ENCODE assay signal across 12 cellular contexts in genomic region chr10:126059101-126059826, GRCh38.
DNase-seq lines count a peak whose midpoint lies in the region; TF ChIP-seq lines count a peak whose summit lies in the region.
"Had no signal": no experiment of that assay in that cellular context is flagged by ENCODE, and none has a peak within 500 bp of the region (broad histone marks: within the 10 kb centered on the region; RNA-seq: fewer than 3 reads in every experiment).

No MANE protein-coding gene starts in this region.

- intact Hi-C loops in CD4-positive, alpha-beta memory T cell (cut with micrococcal nuclease) = no loop called here

- peaks cover 57% of the 10 kb centered on the region for H3K4me1 ChIP-seq in SJSA1 (replicated peaks)
- no peaks in the 10 kb centered on the region for H3K4me1 ChIP-seq in CD4-positive, alpha-beta memory T cell (ENCODE audit: insufficient read depth, low read length)
- H3K4me1 ChIP-seq in MM.1S (ENCODE audit: low read length) = no peaks in the 10 kb centered on the region

- H3K4me1 Mint-ChIP-seq in CD4-positive, alpha-beta memory T cell = no peaks in the 10 kb centered on the region
- H3K4me1 Mint-ChIP-seq: activated CD4-positive, alpha-beta T cell treated with anti-CD3 and anti-CD28 coated beads for 36 hours had no signal

- peaks cover 2 to 12% of the 10 kb centered on the region in 2 donors for H3K27me3 Mint-ChIP-seq in CD4-positive, alpha-beta memory T cell

- DNase-seq in EL (peak; percentile 62), SJSA1 (ENCODE audit: low read depth in 1 of 2, low spot score in 2 of 2) (peak; percentile 66 to 90), fibroblast of pulmonary artery (ENCODE audit: low read depth) (peak; percentile 32), pons (ENCODE audit: low spot score) (peak; percentile 25), ACHN (no peak), MM.1S (no peak), NCI-H2107 (lab: John Stamatoyannopoulos, UW) (no peak)
- DNase-seq in CD4-positive, alpha-beta memory T cell = no peak
- DNase-seq: activated CD4-positive, alpha-beta T cell treated with anti-CD3 and anti-CD28 coated beads for 36 hours; NCI-H1930 had no signal

- H3K4me3 Mint-ChIP-seq in CD4-positive, alpha-beta memory T cell = no peak overlapping the region
- H3K4me3 Mint-ChIP-seq: activated CD4-positive, alpha-beta T cell treated with anti-CD3 and anti-CD28 coated beads for 36 hours; activated T-helper 1 cell treated with anti-CD3 and anti-CD28 coated beads, Interleukin-12 subunit alpha, Interleukin-12 subunit beta, Interleukin-2, Interleukin-4 antibody, amounts not matched to agents 30 ng/mL and 10 ng/mL and 1 ng/mL, durations not matched to agents 14 hours and 24 hours and 36 hours; stimulated activated naive CD8-positive, alpha-beta T cell treated with anti-CD3 and anti-CD28 coated beads, Interleukin-15, Interleukin-2, amounts not matched to agents 100 ng/mL and 50 ng/mL, for 24 hours had no signal

- H4K20me1 ChIP-seq in MM.1S (ENCODE audit: insufficient read depth, low read length) = no peaks in the 10 kb centered on the region

- no peaks in the 10 kb centered on the region for H3K36me3 ChIP-seq in SJSA1
- no peaks in the 10 kb centered on the region for H3K36me3 ChIP-seq in CD4-positive, alpha-beta memory T cell (ENCODE audit: insufficient read depth, low read length)
- H3K36me3 ChIP-seq in MM.1S (replicated peaks; ENCODE audit: insufficient read depth, low read length) = no peaks in the 10 kb centered on the region

- H3K4me3 ChIP-seq in SJSA1 = no peak overlapping the region
- no peak overlapping the region for H3K4me3 ChIP-seq in fibroblast of pulmonary artery (replicated peaks; ENCODE audit: low read depth, low read length)
- no peak overlapping the region for H3K4me3 ChIP-seq in CD4-positive, alpha-beta memory T cell (ENCODE audit: low read length in 2 of 2)
- no peak overlapping the region for H3K4me3 ChIP-seq in MM.1S (ENCODE audit: low read length)

- POLR2A ChIA-PET in CD4-positive, alpha-beta memory T cell (lab: Charles Lee; ENCODE audit: partially characterized antibody) = no interaction called here

- peaks cover 0 to 4% (median 0%) of the 10 kb centered on the region in 8 donors for H3K9me3 Mint-ChIP-seq in CD4-positive, alpha-beta memory T cell
- H3K9me3 Mint-ChIP-seq: activated T-helper 1 cell treated with anti-CD3 and anti-CD28 coated beads, Interleukin-12 subunit alpha, Interleukin-12 subunit beta, Interleukin-2, Interleukin-4 antibody, amounts not matched to agents 30 ng/mL and 10 ng/mL and 1 ng/mL, durations not matched to agents 14 hours and 24 hours and 36 hours; stimulated activated naive CD8-positive, alpha-beta T cell treated with anti-CD3 and anti-CD28 coated beads, Interleukin-15, Interleukin-2, amounts not matched to agents 100 ng/mL and 50 ng/mL, for 24 hours had no signal

- H3K27me3 ChIP-seq in SJSA1 (replicated peaks) (no peaks in the 10 kb centered on the region; the same call in 1 of the 2 replicates), MM.1S (replicated peaks; ENCODE audit: insufficient read depth, low read length) (peaks cover 7% of the 10 kb centered on the region; the same call in 1 of the 2 replicates)
- H3K27me3 ChIP-seq in CD4-positive, alpha-beta memory T cell (ENCODE audit: insufficient read depth, low read length) = no peaks in the 10 kb centered on the region

- no peaks in the 10 kb centered on the region for H3F3A ChIP-seq in MM.1S (ENCODE audit: insufficient read depth, low read length)

- TF ChIP-seq CTCF in fibroblast of pulmonary artery (IDR thresholded peaks at IDR 0.05; ENCODE audit: low read length, missing control alignments) (no peak), MM.1S (IDR thresholded peaks at IDR 0.05; ENCODE audit: low read length) (no peak)

- H3K27ac Mint-ChIP-seq in CD4-positive, alpha-beta memory T cell = no peak overlapping the region
- H3K27ac Mint-ChIP-seq: activated CD4-positive, alpha-beta T cell treated with anti-CD3 and anti-CD28 coated beads for 36 hours; activated T-helper 1 cell treated with anti-CD3 and anti-CD28 coated beads, Interleukin-12 subunit alpha, Interleukin-12 subunit beta, Interleukin-2, Interleukin-4 antibody, amounts not matched to agents 30 ng/mL and 10 ng/mL and 1 ng/mL, durations not matched to agents 14 hours and 24 hours and 36 hours; stimulated activated naive CD8-positive, alpha-beta T cell treated with anti-CD3 and anti-CD28 coated beads, Interleukin-15, Interleukin-2, amounts not matched to agents 100 ng/mL and 50 ng/mL, for 24 hours had no signal

- H3K9me3 ChIP-seq in SJSA1 (replicated peaks) = no peaks in the 10 kb centered on the region
- no peaks in the 10 kb centered on the region for H3K9me3 ChIP-seq in CD4-positive, alpha-beta memory T cell (ENCODE audit: control insufficient read depth in 1 of 2, low read length in 2 of 2)
- no peaks in the 10 kb centered on the region for H3K9me3 ChIP-seq in MM.1S (replicated peaks; ENCODE audit: insufficient read depth, low read length)

- in situ Hi-C loops in ACHN (cut with HindIII; ENCODE audit: low pct_ligation_motif_present, low pct_unique_long_range_greater_than_20kb, low sequenced_read_pairs) = no loop called here

- CTCF ChIA-PET in CD4-positive, alpha-beta memory T cell (lab: Charles Lee; ENCODE audit: partially characterized antibody) = no interaction called here

- H3K36me3 Mint-ChIP-seq in CD4-positive, alpha-beta memory T cell = peaks cover 0 to 3% of the 10 kb centered on the region in 2 donors

- H3K4me2 ChIP-seq in MM.1S (ENCODE audit: low read depth, low read length) = no peak overlapping the region

- H3K27ac ChIP-seq in SJSA1 (peak overlapping the region; percentile 82), MM.1S (ENCODE audit: low read length) (no peak overlapping the region)
- H3K27ac ChIP-seq in CD4-positive, alpha-beta memory T cell (ENCODE audit: low read depth, low read length) = no peak overlapping the region

- H3K79me2 ChIP-seq in MM.1S (ENCODE audit: low read length) = no peaks in the 10 kb centered on the region

- no peaks in the 10 kb centered on the region for H3K9me2 ChIP-seq in MM.1S (replicated peaks; ENCODE audit: insufficient read depth, low read length)

- no peak overlapping the region for H3K9ac ChIP-seq in MM.1S (ENCODE audit: low read length)

- no peak overlapping the region for H2AFZ ChIP-seq in MM.1S (ENCODE audit: low read length)

Comparison
In these comparisons a context has a peak if more than half of its experiments do, and no peak if none do; other contexts are left out.
1. DNase-seq: peak in EL (single experiment), SJSA1 (2 of 2), fibroblast of pulmonary artery (single experiment) and pons (single experiment); none in ACHN (single experiment), CD4-positive, alpha-beta memory T cell (0 of 5), MM.1S (single experiment) and NCI-H2107 (single experiment).